19 cellular contexts compared by ENCODE assay signal in the genomic region with DNA sequence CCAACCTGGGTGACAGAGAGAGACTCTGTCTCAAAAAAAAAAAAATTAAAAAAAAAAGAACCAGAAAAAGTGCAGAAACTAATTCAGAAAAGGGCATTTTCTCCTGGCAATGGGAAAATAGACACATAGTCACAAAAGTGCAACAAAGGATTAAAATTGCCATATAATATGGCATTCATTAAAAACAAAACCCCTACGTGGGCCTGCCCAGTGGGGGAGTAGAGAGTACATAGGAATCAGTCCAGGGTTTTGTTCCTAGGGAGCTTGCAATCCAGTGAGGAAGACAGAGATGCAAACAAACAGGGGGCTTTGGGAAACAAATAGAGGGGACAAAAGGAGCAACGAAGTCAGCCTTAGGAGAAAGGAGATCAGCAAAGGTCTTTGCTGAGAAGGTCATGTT. TPM values are rescaled to one million over a fixed set of nuclear protein-coding genes. Genes with fewer than 3 reads are reported as not detected.
"Had no signal": no experiment of that assay in that cellular context is flagged by ENCODE, and none has a peak within 500 bp of the region (broad histone marks: within the 10 kb centered on the region; RNA-seq: fewer than 3 reads in every experiment).

No MANE protein-coding gene starts in this region.

- DNase-seq: KBM-7, MV-4-11, NCI-H1048, NCI-H1105, NCI-H1417, NCI-H1436 treated with DMSO at 0.1 percent for 48 hours, NCI-H1694, NCI-H187 treated with DMSO at 0.1 percent for 48 hours, NCI-H2081, NCI-H2107, NCI-H2227 treated with DMSO at 0.1 percent for 48 hours, NCI-H526 treated with DMSO at 0.1 percent for 48 hours, NCI-H774, Right ventricle myocardium superior, RPMI8226, SIG-M5 had no signal

- H3K4me3 ChIP-seq: SJSA1, SK-N-MC had no signal

- H3K36me3 ChIP-seq: SJSA1 had no signal

- H3K9me3 ChIP-seq: SJSA1 had no signal

- H3K27ac ChIP-seq: SJSA1, SK-N-MC had no signal

RNA-seq across cellular contexts. Expression of a gene that starts 4.5 kb away (rescaled TPM):
- total RNA-seq: LHCN-M2 had no signal
